Comparison of ENCODE assay signal across 17 cellular contexts in genomic region chr11:38900156-38900679, GRCh38.
A peak's percentile ranks its signal among the peaks of the same experiment; 100 is the strongest.
DNase-seq lines count a peak whose midpoint lies in the region; ATAC-seq and TF ChIP-seq lines count a peak whose summit lies in the region.
"Had no signal": no experiment of that assay in that cellular context is flagged by ENCODE, and none has a peak within 500 bp of the region (broad histone marks: within the 10 kb centered on the region; RNA-seq: fewer than 3 reads in every experiment).

No MANE protein-coding gene starts in this region.

- H3K36me3 Mint-ChIP-seq in WTC11, result peaks cover 52% of the 10 kb centered on the region

- no peak overlapping the region for H3K27ac Mint-ChIP-seq in WTC11
- H3K27ac Mint-ChIP-seq: CD4-positive, alpha-beta T cell; HFFc6 had no signal

- H3K4me3 Mint-ChIP-seq in WTC11, result no peak overlapping the region
- H3K4me3 Mint-ChIP-seq: CD4-positive, alpha-beta T cell; HFFc6 had no signal

- no peak overlapping the region for H3K27ac ChIP-seq in A673 (ENCODE audit: low read depth, low read length, poor library complexity, severe bottlenecking)

- POLR2A ChIA-PET in A673 (lab: Charles Lee; ENCODE audit: low non-redundant PET), result interaction anchor here (0.6 to 0.7 kb wide), 2 partner anchors 108 to 393 kb away, joined by 3 read pairs; no protein-coding TSS in a partner anchor
- POLR2A ChIA-PET in WTC11 (lab: Charles Lee), result no interaction called here

- H3K9me3 Mint-ChIP-seq in WTC11, result peaks cover 57% of the 10 kb centered on the region

- H3K27me3 Mint-ChIP-seq in WTC11 (ENCODE audit: low read depth), result peaks cover 4% of the 10 kb centered on the region
- H3K27me3 Mint-ChIP-seq: CD4-positive, alpha-beta T cell had no signal

- H3K4me3 ChIP-seq in A673 (ENCODE audit: low read depth, low read length, poor library complexity, severe bottlenecking) (no peak overlapping the region), HAP-1 (no peak overlapping the region), mucosa of descending colon (no peak overlapping the region)
- H3K4me3 ChIP-seq: MG63 had no signal

- H3K4me1 Mint-ChIP-seq in WTC11, result peaks cover 7% of the 10 kb centered on the region; the same call in 1 of the 2 replicates

- DNase-seq in A673 (ENCODE audit: low spot score), result peak; percentile 75
- DNase-seq in HAP-1 (ENCODE audit: low spot score in 2 of 2), result peak; percentile 76 to 97
- DNase-seq in SK-MEL-5 (ENCODE audit: low read depth, low spot score), result peak; percentile 4
- no peak for DNase-seq in mucosa of descending colon
- no peak for DNase-seq in WTC11 (ENCODE audit: low spot score)
- DNase-seq in midbrain (lab: John Stamatoyannopoulos, UW), result no peak
- no peak for DNase-seq in NCI-H1048 (lab: John Stamatoyannopoulos, UW)
- DNase-seq: CD4-positive, alpha-beta T cell; HFFc6; Kasumi-1; MG63; NCI-H1092 treated with DMSO at 0.1 percent for 48 hours; NCI-H146; NCI-H2029 treated with DMSO at 0.1 percent for 48 hours; NCI-H2171 treated with DMSO at 0.1 percent for 48 hours; NCI-H510A treated with DMSO at 0.1 percent for 48 hours had no signal

- no TSS peak for BruUV-seq in A673 (replicated peaks; lab: Mats Ljungman, UMichigan)

- CTCF ChIA-PET in A673 (lab: Charles Lee), result interaction anchor here (0.7 kb wide), 1 partner anchor 24 kb away, joined by 4 read pairs; no protein-coding TSS in a partner anchor
- CTCF ChIA-PET in WTC11 (lab: Charles Lee), result no interaction called here

- H3K27me3 ChIP-seq in A673 (replicated peaks; ENCODE audit: insufficient read depth, low read depth, low read length, poor library complexity) (no peaks in the 10 kb centered on the region), HAP-1 (ENCODE audit: low read depth) (no peaks in the 10 kb centered on the region)
- H3K27me3 ChIP-seq: MG63 had no signal

- no peaks in the 10 kb centered on the region for H3K36me3 ChIP-seq in A673 (ENCODE audit: insufficient read depth, low read length, poor library complexity, severe bottlenecking)
- no peaks in the 10 kb centered on the region for H3K36me3 ChIP-seq in HAP-1 (replicated peaks)
- H3K36me3 ChIP-seq in mucosa of descending colon (ENCODE audit: low read depth), result no peaks in the 10 kb centered on the region
- H3K36me3 ChIP-seq: MG63 had no signal

- TF ChIP-seq CTCF in A673 (conservative IDR thresholded peaks at IDR 0.05; ENCODE audit: low read depth, low read length), result no peak
- no peak for TF ChIP-seq CTCF in mucosa of descending colon (IDR thresholded peaks at IDR 0.05)
- TF ChIP-seq CTCF in WTC11 (IDR thresholded peaks at IDR 0.05), result no peak

- in situ Hi-C loops in HAP-1 (cut with MboI; ENCODE audit: low sequenced_read_pairs) (no loop called here), SK-MEL-5 (cut with HindIII; ENCODE audit: low pct_unique_long_range_greater_than_20kb, low sequenced_read_pairs) (no loop called here)

- H3K9me3 ChIP-seq in A673 (ENCODE audit: low read depth, low read length, poor library complexity, severe bottlenecking), result no peaks in the 10 kb centered on the region
- no peaks in the 10 kb centered on the region for H3K9me3 ChIP-seq in HAP-1
- no peaks in the 10 kb centered on the region for H3K9me3 ChIP-seq in mucosa of descending colon

- intact Hi-C loops in A673 (cut with micrococcal nuclease; ENCODE audit: unreplicated experiment) (no loop called here), mucosa of descending colon (cut with DNase I, micrococcal nuclease) (no loop called here)

- ATAC-seq in mucosa of descending colon (peak; percentile 35), GM21576 (IDR thresholded peaks at IDR 0.05; ENCODE audit: unreplicated experiment) (no peak), WTC11 (no peak)

- H3K4me1 ChIP-seq in A673 (ENCODE audit: insufficient read depth, low read length, poor library complexity, severe bottlenecking), result peaks cover 8% of the 10 kb centered on the region
- peaks cover 19% of the 10 kb centered on the region for H3K4me1 ChIP-seq in HAP-1
- no peaks in the 10 kb centered on the region for H3K4me1 ChIP-seq in mucosa of descending colon (ENCODE audit: low read depth)

TF ChIP-seq in WTC11, 78 proteins besides CTCF, POLR2A, EP300 and RAD21:
- TF ChIP-seq SMAD3 (CRISPR knock-in tag; IDR thresholded peaks at IDR 0.05; ENCODE audit: borderline replicate concordance) (no peak), SMAD4 (CRISPR knock-in tag; IDR thresholded peaks at IDR 0.05) (no peak), ZNF512 (CRISPR knock-in tag; IDR thresholded peaks at IDR 0.05; ENCODE audit: borderline replicate concordance) (no peak)

Comparison
In these comparisons a context has a peak if more than half of its experiments do, and no peak if none do; other contexts are left out.
1. DNase-seq: peak in A673 (single experiment), HAP-1 (2 of 2) and SK-MEL-5 (single experiment); none in mucosa of descending colon (0 of 3), WTC11 (single experiment), midbrain (single experiment) and NCI-H1048 (single experiment).